ENCODE assay signal across 16 cellular contexts in genomic region chr2:105407946-105408743, GRCh38. TPM values are rescaled to one million over a fixed set of nuclear protein-coding genes. Genes with fewer than 3 reads are reported as not detected.
DNase-seq lines count a peak whose midpoint lies in the region; ATAC-seq, FAIRE-seq and TF ChIP-seq lines count a peak whose summit lies in the region.
"Had no signal": no experiment of that assay in that cellular context is flagged by ENCODE, and none has a peak within 500 bp of the region (broad histone marks: within the 10 kb centered on the region; RNA-seq: fewer than 3 reads in every experiment).

No MANE protein-coding gene starts in this region.

- H3K23ac ChIP-seq in neuronal stem cell (ENCODE audit: low read depth, low read length, poor library complexity) = no peak overlapping the region

- H2AK5ac ChIP-seq in neuronal stem cell (ENCODE audit: low read depth, low read length) = no peak overlapping the region

- H2BK15ac ChIP-seq in neuronal stem cell (ENCODE audit: low read length) = no peak overlapping the region

- no peak overlapping the region for H3K4ac ChIP-seq in neuronal stem cell (ENCODE audit: low read length)

- no peak overlapping the region for H3K18ac ChIP-seq in neuronal stem cell (ENCODE audit: low read length)

- H3K27ac ChIP-seq in cardiac muscle cell (peak overlapping the region; percentile 41), neuronal stem cell (replicated peaks; ENCODE audit: low read length) (no peak overlapping the region), tibial artery (peak overlapping the region; percentile 44 to 54), kidney (ENCODE audit: low read depth in 2 of 2, low read length in 2 of 2) (no peak overlapping the region)

- TF ChIP-seq CTCF in cardiac muscle cell (IDR thresholded peaks at IDR 0.05; ENCODE audit: low read depth, low read length) = no peak
- TF ChIP-seq CTCF in bronchial epithelial cell (IDR thresholded peaks at IDR 0.05; ENCODE audit: insufficient read depth, low read length, severe bottlenecking) = no peak
- TF ChIP-seq CTCF in tibial artery (IDR thresholded peaks at IDR 0.05) = no peak
- TF ChIP-seq CTCF in kidney (IDR thresholded peaks at IDR 0.05; ENCODE audit: borderline replicate concordance, extremely low read depth, insufficient read depth) = no peak

- no peak overlapping the region for H3K4me3 ChIP-seq in cardiac muscle cell
- H3K4me3 ChIP-seq in bronchial epithelial cell (ENCODE audit: low read depth, low read length) = no peak overlapping the region
- peak overlapping the region in 1 of 2 donors; percentile 33 for H3K4me3 ChIP-seq in neuronal stem cell (ENCODE audit: low read length in 2 of 2)
- H3K4me3 ChIP-seq in tibial artery = no peak overlapping the region
- no peak overlapping the region for H3K4me3 ChIP-seq in kidney (ENCODE audit: low read length in 2 of 2)

- no peak for DNase-seq in cardiac muscle cell (ENCODE audit: low read depth in 1 of 2, low spot score in 1 of 2)
- DNase-seq in left ventricle myocardium superior = no peak
- peak; percentile 35 for DNase-seq in bronchial epithelial cell (ENCODE audit: low read depth)
- DNase-seq in neuronal stem cell (ENCODE audit: low spot score) = no peak
- DNase-seq in tibial artery = no peak
- no peak for DNase-seq in kidney
- DNase-seq in COR-L47 (lab: John Stamatoyannopoulos, UW) = no peak
- DNase-seq: 8988T; CD4-positive, alpha-beta memory T cell; H7; NCI-H1436; NCI-H2029 treated with DMSO at 0.1 percent for 48 hours; NCI-H2171 treated with DMSO at 0.1 percent for 48 hours; NCI-H748 treated with DMSO at 0.1 percent for 48 hours; SK-N-SH had no signal

- H3K36me3 ChIP-seq in cardiac muscle cell (peaks cover 43% of the 10 kb centered on the region), bronchial epithelial cell (ENCODE audit: control insufficient read depth, insufficient read depth, low read length) (no peaks in the 10 kb centered on the region), neuronal stem cell (replicated peaks in 1 of 2; ENCODE audit: control insufficient read depth in 2 of 2, insufficient read depth in 2 of 2, low read length in 2 of 2) (no peaks in the 10 kb centered on the region), tibial artery (no peaks in the 10 kb centered on the region), kidney (ENCODE audit: control insufficient read depth in 1 of 2, insufficient read depth in 2 of 2, low read length in 2 of 2) (no peaks in the 10 kb centered on the region)

- H3K27me3 ChIP-seq in cardiac muscle cell = no peaks in the 10 kb centered on the region
- H3K27me3 ChIP-seq in bronchial epithelial cell (ENCODE audit: control insufficient read depth, insufficient read depth, low read length) = no peaks in the 10 kb centered on the region
- H3K27me3 ChIP-seq in neuronal stem cell (ENCODE audit: control insufficient read depth in 3 of 3, insufficient read depth in 3 of 3, low read depth in 1 of 3, low read length in 3 of 3) = peaks cover 0 to 13% (median 3%) of the 10 kb centered on the region in 3 experiments
- H3K27me3 ChIP-seq in tibial artery = no peaks in the 10 kb centered on the region

- H3K4me1 ChIP-seq in cardiac muscle cell (ENCODE audit: low read depth) (peaks cover 30% of the 10 kb centered on the region), neuronal stem cell (ENCODE audit: control insufficient read depth in 2 of 2, insufficient read depth in 1 of 2, low read depth in 1 of 2, low read length in 2 of 2) (peaks cover 2 to 5% of the 10 kb centered on the region in 2 donors), tibial artery (peaks cover 0 to 58% (median 35%) of the 10 kb centered on the region in 4 donors), kidney (ENCODE audit: control insufficient read depth in 1 of 2, insufficient read depth in 1 of 2, low read depth in 1 of 2, low read length in 2 of 2) (no peaks in the 10 kb centered on the region)

- no peak for FAIRE-seq in bronchial epithelial cell (lab: Jason Lieb, UNC)
- no peak for FAIRE-seq in kidney (lab: Jason Lieb, UNC)

- H2BK120ac ChIP-seq in neuronal stem cell (ENCODE audit: low read depth, low read length) = no peak overlapping the region

- H3K9ac ChIP-seq in neuronal stem cell (ENCODE audit: low read depth, low read length, poor library complexity) (no peak overlapping the region), kidney (ENCODE audit: low read length in 2 of 2) (no peak overlapping the region)
- H3K9ac ChIP-seq: SK-N-SH had no signal

- WGBS in neuronal stem cell (ENCODE audit: extremely low coverage in 2 of 2, insufficient read length in 2 of 2, insufficient replicate concordance in 1 of 2), 2 donors = no CpG with 5 or more reads among the region's 7 CpGs

- ATAC-seq in left ventricle myocardium superior = no peak
- ATAC-seq in GM18907 (IDR thresholded peaks at IDR 0.05; ENCODE audit: unreplicated experiment) = no peak

- no peak overlapping the region for H4K91ac ChIP-seq in neuronal stem cell (ENCODE audit: low read depth, low read length, poor library complexity)

- H3K79me1 ChIP-seq in neuronal stem cell (ENCODE audit: low read depth, low read length) = no peaks in the 10 kb centered on the region

- peak overlapping the region; percentile 41 for H2AFZ ChIP-seq in neuronal stem cell (ENCODE audit: low read length)

- no peak overlapping the region for H2BK5ac ChIP-seq in neuronal stem cell (ENCODE audit: low read length)

- no peak overlapping the region for H3K4me2 ChIP-seq in neuronal stem cell (ENCODE audit: insufficient read depth, low read length, poor library complexity, severe bottlenecking)
- H3K4me2 ChIP-seq: SK-N-SH had no signal

- H4K8ac ChIP-seq in neuronal stem cell (ENCODE audit: low read depth, low read length) = no peak overlapping the region

- no peak overlapping the region for H3K14ac ChIP-seq in neuronal stem cell (ENCODE audit: low read length)

- intact Hi-C loops in left ventricle myocardium superior (cut with micrococcal nuclease) = no loop called here
- intact Hi-C loops in tibial artery (cut with DNase I; ENCODE audit: low total_unique reads) = no loop called here
- intact Hi-C loops in kidney (cut with DNase I) = no loop called here

- H3K9me3 ChIP-seq in cardiac muscle cell (ENCODE audit: low read depth) = no peaks in the 10 kb centered on the region
- peaks cover 0 to 5% of the 10 kb centered on the region in 2 donors for H3K9me3 ChIP-seq in neuronal stem cell (replicated peaks in 1 of 2; ENCODE audit: control insufficient read depth in 2 of 2, insufficient read depth in 1 of 2, low read depth in 1 of 2, low read length in 2 of 2)
- H3K9me3 ChIP-seq in tibial artery = no peaks in the 10 kb centered on the region
- H3K9me3 ChIP-seq in kidney (ENCODE audit: control insufficient read depth in 1 of 2, low read length in 2 of 2) = no peaks in the 10 kb centered on the region
- H3K9me3 ChIP-seq: SK-N-SH had no signal

- H2BK12ac ChIP-seq in neuronal stem cell (ENCODE audit: low read length) = no peak overlapping the region

RNA-seq across cellular contexts. Expression of gene FHL2, which starts 9.3 kb away (rescaled TPM):
- 586 and 1,288 TPM in 2 replicates for total RNA-seq in cardiac muscle cell
- 612 and 1,543 TPM in 2 replicates for polyA plus RNA-seq in cardiac muscle cell
- total RNA-seq in left ventricle myocardium superior = 1,772 TPM
- total RNA-seq in bronchial epithelial cell = 67.2 and 76.9 TPM in 2 replicates
- 10.6 TPM for polyA plus RNA-seq in neuronal stem cell (2013, experiment 1 of 2)
- polyA plus RNA-seq in neuronal stem cell (2013, experiment 2 of 2) = 10.4 TPM
- 75.9 TPM for total RNA-seq in kidney
- 23.4 TPM for polyA plus RNA-seq in kidney (ENCODE audit: insufficient read depth, low read depth, low replicate concordance)

Comparison
In these comparisons a context has a peak if more than half of its experiments do, and no peak if none do; other contexts are left out.
1. H3K27ac ChIP-seq: peak in cardiac muscle cell (single experiment) and tibial artery (2 of 2); none in neuronal stem cell (single experiment) and kidney (0 of 2).